8 cellular contexts compared by ENCODE assay signal in genomic region chr10:103696411-103697145, GRCh38.
DNase-seq lines count a peak whose midpoint lies in the region; ATAC-seq, FAIRE-seq and TF ChIP-seq lines count a peak whose summit lies in the region.

No MANE protein-coding gene starts in this region.

- H3K36me3 ChIP-seq in SU-DHL-6 (ENCODE audit: low read length): no peaks in the 10 kb centered on the region

- no peaks in the 10 kb centered on the region for H3K79me2 ChIP-seq in SU-DHL-6 (ENCODE audit: insufficient read depth, low read length)

- H3K4me1 Mint-ChIP-seq in activated naive CD8-positive, alpha-beta T cell treated with anti-CD3 and anti-CD28 coated beads, Interleukin-2, amount 10 ng/mL, durations not matched to agents 7 days and 5 days: peaks cover 24% of the 10 kb centered on the region

- H3K9ac ChIP-seq in SU-DHL-6 (ENCODE audit: low read length): no peak overlapping the region

- DNase-seq in A549 (ENCODE audit: low read depth in 1 of 2, low spot score in 1 of 2): peak; percentile 91 to 95
- peak; percentile 68 for DNase-seq in activated naive CD8-positive, alpha-beta T cell treated with anti-CD3 and anti-CD28 coated beads, Interleukin-2, amount 10 ng/mL, durations not matched to agents 7 days and 5 days
- DNase-seq in hepatic stellate cell (ENCODE audit: low spot score): peak; percentile 98
- peak; percentile 86 for DNase-seq in stimulated activated CD4-positive, alpha-beta T cell treated with anti-CD3 and anti-CD28 coated beads, Interleukin-1b, Interleukin-23, amount 100 ng/mL, for 48 hours
- no peak for DNase-seq in NCI-H2196 treated with DMSO at 0.1 percent for 48 hours (lab: John Stamatoyannopoulos, UW; ENCODE audit: unreplicated experiment)

- TF ChIP-seq RAD21 in A549 (conservative IDR thresholded peaks at IDR 0.05 in 1 of 2, IDR thresholded peaks at IDR 0.05 in 1 of 2): peak; percentile 15 to 18; a peak in 1 of 5 replicates

- ATAC-seq in A549 (peak; percentile 82 to 90), GM18867 (IDR thresholded peaks at IDR 0.05; ENCODE audit: unreplicated experiment) (peak; percentile 36), HG03342 (IDR thresholded peaks at IDR 0.05; ENCODE audit: unreplicated experiment) (peak; percentile 41)
- peak; percentile 82 for ATAC-seq in activated naive CD8-positive, alpha-beta T cell treated with anti-CD3 and anti-CD28 coated beads, Interleukin-2, amount 10 ng/mL, durations not matched to agents 7 days and 5 days (ENCODE audit: low read depth)

- H4K20me1 ChIP-seq in SU-DHL-6 (ENCODE audit: low read depth, low read length): no peaks in the 10 kb centered on the region

- no peaks in the 10 kb centered on the region for H3K9me2 ChIP-seq in SU-DHL-6 (replicated peaks; ENCODE audit: insufficient read depth, low read length)

- TF ChIP-seq CTCF in A549 (IDR thresholded peaks at IDR 0.05) (peak; percentile 34), SU-DHL-6 (IDR thresholded peaks at IDR 0.05; ENCODE audit: insufficient read depth, low read length, poor library complexity, severe bottlenecking) (no peak)

- 2% methylated on average over 6 of the region's 10 CpGs for WGBS in A549 (ENCODE audit: missing lambda C conversion rate)

- peak overlapping the region; percentile 77 for H3K4me2 ChIP-seq in A549
- H3K4me2 ChIP-seq in SU-DHL-6 (ENCODE audit: low read depth, low read length, poor library complexity, severe bottlenecking): no peak overlapping the region

- peak overlapping the region; percentile 65 for H2AFZ ChIP-seq in SU-DHL-6 (ENCODE audit: low read depth, low read length, severe bottlenecking)

- POLR2A ChIA-PET in A549 (lab: Yijun Ruan, JAX): interaction anchor here (0.9 to 1.4 kb wide), 3 partner anchors 9 to 211 kb away, joined by 3 to 4 read pairs (median 3); no protein-coding TSS in a partner anchor
- POLR2A ChIA-PET in activated naive CD8-positive, alpha-beta T cell treated with anti-CD3 and anti-CD28 coated beads, Interleukin-2, amount 10 ng/mL, durations not matched to agents 7 days and 5 days (lab: Charles Lee): interaction anchor here (0.5 to 1.2 kb wide), 2 partner anchors 18 to 215 kb away, joined by 4 read pairs; no protein-coding TSS in a partner anchor

- H3K4me3 ChIP-seq in A549: 0 out of 3 replicates have a peak overlapping the region, but pooled peaks have one; percentile 7
- no peak overlapping the region for H3K4me3 ChIP-seq in SU-DHL-6 (ENCODE audit: insufficient read depth, low read length, poor library complexity, severe bottlenecking)

- TF ChIP-seq EP300 in A549 (IDR thresholded peaks at IDR 0.05): no peak

- no peak for TF ChIP-seq POLR2A in A549 (IDR thresholded peaks at IDR 0.05; ENCODE audit: low read length)

- H3K27me3 ChIP-seq in SU-DHL-6 (ENCODE audit: low read length): no peaks in the 10 kb centered on the region

- H3F3A ChIP-seq in SU-DHL-6 (ENCODE audit: insufficient read depth): no peaks in the 10 kb centered on the region

- H3K4me3 Mint-ChIP-seq in activated naive CD8-positive, alpha-beta T cell treated with anti-CD3 and anti-CD28 coated beads, Interleukin-2, amount 10 ng/mL, durations not matched to agents 7 days and 5 days: peak overlapping the region; percentile 70

- peak overlapping the region; percentile 79 for H3K27ac Mint-ChIP-seq in activated naive CD8-positive, alpha-beta T cell treated with anti-CD3 and anti-CD28 coated beads, Interleukin-2, amount 10 ng/mL, durations not matched to agents 7 days and 5 days

- H3K9me3 ChIP-seq in A549: no peaks in the 10 kb centered on the region
- H3K9me3 ChIP-seq in SU-DHL-6 (ENCODE audit: insufficient read depth, low read length): no peaks in the 10 kb centered on the region

- no peaks in the 10 kb centered on the region for H3K36me3 Mint-ChIP-seq in activated naive CD8-positive, alpha-beta T cell treated with anti-CD3 and anti-CD28 coated beads, Interleukin-2, amount 10 ng/mL, durations not matched to agents 7 days and 5 days

- peaks cover 61% of the 10 kb centered on the region for H3K4me1 ChIP-seq in A549

- no peak for FAIRE-seq in A549 (lab: Jason Lieb, UNC)

- H3K9me3 Mint-ChIP-seq in activated naive CD8-positive, alpha-beta T cell treated with anti-CD3 and anti-CD28 coated beads, Interleukin-2, amount 10 ng/mL, durations not matched to agents 7 days and 5 days: no peaks in the 10 kb centered on the region

- H3K27ac ChIP-seq in A549: peak overlapping the region; percentile 90 to 91
- H3K27ac ChIP-seq in SU-DHL-6 (ENCODE audit: low read depth, low read length): no peak overlapping the region

- H3K27me3 Mint-ChIP-seq in activated naive CD8-positive, alpha-beta T cell treated with anti-CD3 and anti-CD28 coated beads, Interleukin-2, amount 10 ng/mL, durations not matched to agents 7 days and 5 days: no peaks in the 10 kb centered on the region

- CTCF ChIA-PET in A549 (lab: Yijun Ruan, JAX): interaction anchor here (0.7 to 5.4 kb wide), 12 partner anchors 10 to 425 kb away, joined by 3 to 53 read pairs (median 4); partner anchors contain the start of gene SFR1

TF ChIP-seq in A549, 52 proteins besides CTCF, POLR2A, EP300 and RAD21:
- TF ChIP-seq NFE2L2 (conservative IDR thresholded peaks at IDR 0.05; ENCODE audit: low read length): 0 out of 2 replicates have a peak, but pooled peaks have one; percentile 3
- TF ChIP-seq CEBPB (IDR thresholded peaks at IDR 0.05): peak in 1 of 2 experiments; percentile 76; a peak in 2 of 4 replicates
- peak; percentile 43 for TF ChIP-seq MAFK (IDR thresholded peaks at IDR 0.05; ENCODE audit: partially characterized antibody)
- 0 out of 3 replicates have a peak, but pooled peaks have one; percentile 38 for TF ChIP-seq BCL3 (IDR thresholded peaks at IDR 0.05)
- TF ChIP-seq RFX5 (IDR thresholded peaks at IDR 0.05): no peak
- peak in 1 of 2 experiments; percentile 63; a peak in 2 of 5 replicates for TF ChIP-seq JUN (IDR thresholded peaks at IDR 0.05)
- TF ChIP-seq MAZ (IDR thresholded peaks at IDR 0.05; ENCODE audit: borderline replicate concordance, low read depth, low read length): peak; percentile 65; the same call in 1 of the 2 replicates
- TF ChIP-seq E2F6 (IDR thresholded peaks at IDR 0.05; ENCODE audit: borderline replicate concordance, low read depth): peak; percentile 8; the same call in 1 of the 2 replicates
- TF ChIP-seq FOSL2 (IDR thresholded peaks at IDR 0.05): no peak
- TF ChIP-seq FOSL2 (CRISPR knock-in tag; IDR thresholded peaks at IDR 0.05): peak; percentile 77
- no peak for TF ChIP-seq EHMT2 (IDR thresholded peaks at IDR 0.05; ENCODE audit: low read depth)

Comparison
In these comparisons a context has a peak if more than half of its experiments do, and no peak if none do; other contexts are left out.
1. ATAC-seq: peak in every context shown above with its lines; median percentile 86 in A549; 82 in activated naive CD8-positive, alpha-beta T cell treated with anti-CD3 and anti-CD28 coated beads, Interleukin-2, amount 10 ng/mL, durations not matched to agents 7 days and 5 days; 41 in HG03342; 36 in GM18867.